9 cellular contexts compared by ENCODE assay signal in genomic region chr17:45020354-45021138, GRCh38. TPM values are rescaled to one million over a fixed set of nuclear protein-coding genes. Genes with fewer than 3 reads are reported as not detected.
DNase-seq lines count a peak whose midpoint lies in the region; ATAC-seq and TF ChIP-seq lines count a peak whose summit lies in the region.
"Had no signal": no experiment of that assay in that cellular context is flagged by ENCODE, and none has a peak within 500 bp of the region (broad histone marks: within the 10 kb centered on the region; RNA-seq: fewer than 3 reads in every experiment).

No MANE protein-coding gene starts in this region.

- no peaks in the 10 kb centered on the region for H3K79me1 ChIP-seq in mesendoderm (ENCODE audit: low read length)

- H4K5ac ChIP-seq in mesendoderm (ENCODE audit: low read length): no peak overlapping the region

- H3K36me3 ChIP-seq in mesendoderm (ENCODE audit: control insufficient read depth, insufficient read depth, low read length) (no peaks in the 10 kb centered on the region), vagina (no peaks in the 10 kb centered on the region)

- H3K4me2 ChIP-seq in mesendoderm (ENCODE audit: low read length): no peak overlapping the region

- TF ChIP-seq POLR2A in vagina (IDR thresholded peaks at IDR 0.05): no peak

- H2AK5ac ChIP-seq in mesendoderm (ENCODE audit: low read length): no peak overlapping the region

- DNase-seq in Right ventricle myocardium superior (peak; percentile 69), Right ventricle myocardium inferior (ENCODE audit: missing footprints) (no peak), dorsolateral prefrontal cortex (peak in 7 of 10 donors; percentile 45 to 68 (median 54)), mesendoderm (peak; percentile 57), vagina (ENCODE audit: extremely low spot score in 2 of 2) (no peak), activated gamma-delta T cell (lab: John Stamatoyannopoulos, UW) (no peak), HuH-7.5 (ENCODE audit: low spot score) (no peak)
- no peak for DNase-seq in NK-92 treated with Interleukin-12 subunit alpha and Interleukin-12 subunit beta, amount 100 ng/mL, for 24 hours (lab: John Stamatoyannopoulos, UW)

- no peak overlapping the region for H3K23ac ChIP-seq in mesendoderm (ENCODE audit: low read length)

- H3K56ac ChIP-seq in mesendoderm (ENCODE audit: low read length): no peak overlapping the region

- H2BK120ac ChIP-seq in mesendoderm (ENCODE audit: low read depth, low read length): no peak overlapping the region

- H3K18ac ChIP-seq in mesendoderm (ENCODE audit: low read length): no peak overlapping the region

- no CpG with 5 or more reads among the region's 17 CpGs for WGBS in mesendoderm (ENCODE audit: extremely low coverage, insufficient coverage, low lambda C conversion rate)

- H3K4me3 ChIP-seq in dorsolateral prefrontal cortex (peak overlapping the region in 5 of 59 donors; percentile 9 to 59 (median 25)), mesendoderm (ENCODE audit: low read length) (no peak overlapping the region), vagina (no peak overlapping the region)

- H3K27me3 ChIP-seq in dorsolateral prefrontal cortex (peaks cover 0 to 5% (median 0%) of the 10 kb centered on the region in 45 donors), mesendoderm (ENCODE audit: insufficient read depth, low read length, poor library complexity) (peaks cover 14% of the 10 kb centered on the region), vagina (no peaks in the 10 kb centered on the region)

- peak overlapping the region in 36 of 59 donors; percentile 2 to 82 (median 46) for H3K27ac ChIP-seq in dorsolateral prefrontal cortex
- H3K27ac ChIP-seq in mesendoderm (ENCODE audit: low read depth, low read length): no peak overlapping the region
- peak overlapping the region; percentile 86 for H3K27ac ChIP-seq in vagina

- H3K9me3 ChIP-seq in vagina: no peaks in the 10 kb centered on the region

- H3K4ac ChIP-seq in mesendoderm (ENCODE audit: low read depth, low read length): no peak overlapping the region

- H3K79me2 ChIP-seq in mesendoderm (ENCODE audit: control insufficient read depth, insufficient read depth, low read length): no peaks in the 10 kb centered on the region

- intact Hi-C loops in Right ventricle myocardium superior (cut with DNase I): loop anchor here (10.0 kb wide), 1 partner anchor 246 kb away; no protein-coding TSS in a partner anchor
- intact Hi-C loops in Right ventricle myocardium inferior (cut with DNase I): loop anchor here (2.0 to 5.0 kb wide), 4 partner anchors 44 to 112 kb away; partner anchors contain the start of genes C1QL1 and PLCD3
- intact Hi-C loops in dorsolateral prefrontal cortex (cut with DNase I): loop anchor here (2.0 to 10.0 kb wide), 4 partner anchors 40 to 238 kb away; partner anchors contain the start of gene NMT1 (in 1 of the 2)
- intact Hi-C loops in vagina (cut with DNase I): loop anchor here (5.0 kb wide), 1 partner anchor 243 kb away; no protein-coding TSS in a partner anchor

- H4K8ac ChIP-seq in mesendoderm (ENCODE audit: low read depth, low read length): no peak overlapping the region

- H2BK15ac ChIP-seq in mesendoderm (replicated peaks; ENCODE audit: low read depth): no peak overlapping the region

- H3K9ac ChIP-seq in mesendoderm (ENCODE audit: low read length): peak overlapping the region; percentile 16

- H3K4me1 ChIP-seq in mesendoderm (ENCODE audit: control insufficient read depth, low read depth, low read length) (no peaks in the 10 kb centered on the region), vagina (peaks cover 50% of the 10 kb centered on the region)

- no peak for ATAC-seq in Right ventricle myocardium superior (ENCODE audit: poor library complexity)
- ATAC-seq in Right ventricle myocardium inferior: no peak

- no peak overlapping the region for H2BK5ac ChIP-seq in mesendoderm (ENCODE audit: low read length)

- TF ChIP-seq CTCF in dorsolateral prefrontal cortex (IDR thresholded peaks at IDR 0.05 in 54 of 56, conservative IDR thresholded peaks at IDR 0.05 in 2 of 56; ENCODE audit: low read depth in 1 of 56, partially characterized antibody in 56 of 56) (no peak), vagina (IDR thresholded peaks at IDR 0.05) (no peak)

RNA-seq across cellular contexts. Expression of gene DCAKD, which starts 30.9 kb away (rescaled TPM):
- total RNA-seq in Right ventricle myocardium superior (25.3 TPM), Right ventricle myocardium inferior (24.2 TPM), dorsolateral prefrontal cortex (10 to 100 TPM; 46.2 to 97.6 (median 62.3) TPM), vagina (54.5 TPM)
- 21.9 TPM for polyA plus RNA-seq in mesendoderm (2013, experiment 1 of 2)
- polyA plus RNA-seq in mesendoderm (2013, experiment 2 of 2): 22.4 TPM

RNA-seq across cellular contexts. Expression of gene NMT1, which starts 40.6 kb away (rescaled TPM):
- total RNA-seq in Right ventricle myocardium superior (84.5 TPM), Right ventricle myocardium inferior (96.0 TPM), dorsolateral prefrontal cortex (100 to 1,000 TPM; 111 to 220 (median 159) TPM), vagina (49.4 TPM)
- 126 TPM for polyA plus RNA-seq in mesendoderm (2013, experiment 1 of 2)
- 128 TPM for polyA plus RNA-seq in mesendoderm (2013, experiment 2 of 2)

RNA-seq across cellular contexts. Expression of gene C1QL1, which starts 52.4 kb away (rescaled TPM):
- total RNA-seq in Right ventricle myocardium superior (7.3 TPM), Right ventricle myocardium inferior (11.3 TPM), dorsolateral prefrontal cortex (10 to 100 TPM in 118 of 120 experiments, 1 to 10 TPM in 2; 7.4 to 35.3 (median 19.6) TPM), vagina (6.9 TPM)
- polyA plus RNA-seq in mesendoderm (2013, experiment 1 of 2): 3.5 TPM
- polyA plus RNA-seq in mesendoderm (2013, experiment 2 of 2): 3.5 TPM
- polyA plus RNA-seq: IgD-negative memory B cell had no signal

Comparison
In these comparisons a context has a peak if more than half of its experiments do, and no peak if none do; other contexts are left out.
1. DNase-seq: peak in Right ventricle myocardium superior (single experiment), dorsolateral prefrontal cortex (7 of 10) and mesendoderm (single experiment); none in Right ventricle myocardium inferior (single experiment), vagina (0 of 2), NK-92 treated with Interleukin-12 subunit alpha and Interleukin-12 subunit beta, amount 100 ng/mL, for 24 hours (single experiment), activated gamma-delta T cell (single experiment) and HuH-7.5 (single experiment).